8 cellular contexts compared by ENCODE assay signal in the genomic region with DNA sequence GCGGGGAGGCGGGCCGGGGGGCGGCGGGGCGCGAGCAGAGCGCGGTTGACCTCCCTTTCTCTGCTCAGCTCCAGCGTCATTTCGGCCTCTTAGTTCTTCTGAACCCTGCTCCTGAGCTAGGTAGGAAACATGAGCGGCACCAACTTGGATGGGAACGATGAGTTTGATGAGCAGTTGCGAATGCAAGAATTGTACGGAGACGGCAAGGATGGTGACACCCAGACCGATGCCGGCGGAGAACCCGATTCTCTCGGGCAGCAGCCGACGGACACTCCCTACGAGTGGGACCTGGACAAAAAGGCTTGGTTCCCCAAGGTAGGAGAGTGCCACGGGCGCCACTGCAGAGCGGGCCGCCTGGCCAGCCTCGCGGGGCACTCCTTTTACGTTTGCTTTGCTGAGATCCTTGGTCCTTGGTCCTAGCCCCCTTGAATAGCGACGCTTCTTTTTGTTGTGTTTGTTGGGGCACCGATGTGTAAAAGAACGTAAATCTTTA. TPM values are rescaled to one million over a fixed set of nuclear protein-coding genes. Genes with fewer than 3 reads are reported as not detected.
DNase-seq lines count a peak whose midpoint lies in the region; TF ChIP-seq lines count a peak whose summit lies in the region.

Gene HTATSF1, plus strand, starts transcription at position 37 of the 493 bp plus-strand sequence. Its CDS starts 93 bp downstream, at position 130.

- H3K9me3 ChIP-seq in OCI-LY7 (ENCODE audit: low read length) (no peaks in the 10 kb centered on the region), duodenal mucosa (ENCODE audit: control insufficient read depth in 1 of 2, low read length in 2 of 2) (no peaks in the 10 kb centered on the region)

- peaks cover 18% of the 10 kb centered on the region for H3K4me1 ChIP-seq in OCI-LY7 (ENCODE audit: insufficient read depth, low read length, poor library complexity, severe bottlenecking)
- H3K4me1 ChIP-seq in duodenal mucosa (ENCODE audit: control insufficient read depth in 1 of 2, insufficient read depth in 2 of 2, low read length in 2 of 2): peaks cover 8 to 9% of the 10 kb centered on the region in 2 donors
- no peaks in the 10 kb centered on the region for H3K4me1 ChIP-seq in urinary bladder (ENCODE audit: insufficient read depth)

- CTCF ChIA-PET in OCI-LY7 (lab: Charles Lee; ENCODE audit: unreplicated experiment): no interaction called here

- no peaks in the 10 kb centered on the region for H4K20me1 ChIP-seq in OCI-LY7 (ENCODE audit: insufficient read depth, low read length)

- intact Hi-C loops in OCI-LY7 (cut with micrococcal nuclease; ENCODE audit: unreplicated experiment): loop anchor here (5.0 to 10.0 kb wide), 4 partner anchors 223 to 525 kb away; partner anchors contain the start of genes ARHGEF6 and MMGT1

- peaks cover 8% of the 10 kb centered on the region for H3K4me1 Mint-ChIP-seq in mesothelial cell of epicardium

- peak within 1 kb of the TSS; percentile 90 for H3K27ac ChIP-seq in OCI-LY7 (ENCODE audit: low read depth, low read length, poor library complexity, severe bottlenecking)
- H3K27ac ChIP-seq in duodenal mucosa (ENCODE audit: low read depth, low read length): peak within 1 kb of the TSS; percentile 88
- H3K27ac ChIP-seq in urinary bladder (ENCODE audit: low read depth): peak within 1 kb of the TSS; percentile 98

- H3K27me3 ChIP-seq in H7 (ENCODE audit: control insufficient read depth, insufficient read depth, low read length): no peaks in the 10 kb centered on the region
- no peaks in the 10 kb centered on the region for H3K27me3 ChIP-seq in duodenal mucosa (ENCODE audit: control insufficient read depth in 1 of 2, insufficient read depth in 2 of 2, low read length in 2 of 2)

- peaks cover 4% of the 10 kb centered on the region for H3K36me3 Mint-ChIP-seq in mesothelial cell of epicardium

- TF ChIP-seq CTCF in GM12875 (IDR thresholded peaks at IDR 0.05; ENCODE audit: borderline replicate concordance, insufficient read depth, low read depth, low read length): no peak
- TF ChIP-seq CTCF in OCI-LY7 (conservative IDR thresholded peaks at IDR 0.05; ENCODE audit: low read length): no peak
- TF ChIP-seq CTCF in mesothelial cell of epicardium (IDR thresholded peaks at IDR 0.05; ENCODE audit: unreplicated experiment): no peak

- peaks cover 12% of the 10 kb centered on the region for H3K9me3 Mint-ChIP-seq in mesothelial cell of epicardium

- peak within 1 kb of the TSS; percentile 75 for H3K4me3 ChIP-seq in GM12875 (ENCODE audit: low read depth, low read length)
- H3K4me3 ChIP-seq in H7 (ENCODE audit: insufficient read depth, low read depth, low read length): peak within 1 kb of the TSS; percentile 82
- H3K4me3 ChIP-seq in OCI-LY7 (ENCODE audit: low read depth, low read length, poor library complexity, severe bottlenecking): peak within 1 kb of the TSS; percentile 92
- H3K4me3 ChIP-seq in duodenal mucosa (ENCODE audit: low read depth in 1 of 2, low read length in 2 of 2): peak within 1 kb of the TSS; percentile 88 to 90
- H3K4me3 ChIP-seq in urinary bladder (ENCODE audit: low read depth, low read length): peak within 1 kb of the TSS; percentile 72

- under 1% methylated on average over 35 of the region's 35 CpGs for WGBS in urinary bladder

- peaks cover 33% of the 10 kb centered on the region for H3K79me2 ChIP-seq in OCI-LY7 (ENCODE audit: insufficient read depth, low read depth, low read length)

- no peak for DNase-seq in H7
- no peak for DNase-seq in OCI-LY7 (ENCODE audit: low spot score)
- no peak for DNase-seq in mesothelial cell of epicardium (ENCODE audit: low spot score in 2 of 2, unreplicated experiment in 2 of 2)
- no peak for DNase-seq in islet precursor cell
- DNase-seq in HK-2 (ENCODE audit: unreplicated experiment): no peak

- BruUV-seq in OCI-LY7 (replicated peaks; lab: Mats Ljungman, UMichigan): no TSS peak

- H3K9me2 ChIP-seq in OCI-LY7 (ENCODE audit: insufficient read depth, low read length): no peaks in the 10 kb centered on the region

- POLR2A ChIA-PET in OCI-LY7 (lab: Charles Lee): interaction anchor here (0.6 to 1.6 kb wide), 2 partner anchors 17 to 1705 kb away, joined by 3 read pairs; no protein-coding TSS in a partner anchor

- H3K9ac ChIP-seq in duodenal mucosa (ENCODE audit: low read depth in 1 of 2, low read length in 2 of 2): peak within 1 kb of the TSS; percentile 73 to 80

- peak within 1 kb of the TSS; percentile 92 for H3K4me3 Mint-ChIP-seq in mesothelial cell of epicardium

- peak within 1 kb of the TSS; percentile 94 for H2AFZ ChIP-seq in OCI-LY7 (ENCODE audit: low read length)

- H3K36me3 ChIP-seq in H7 (replicated peaks; ENCODE audit: control insufficient read depth, insufficient read depth, low read length) (peaks cover 1% of the 10 kb centered on the region; the same call in 1 of the 2 replicates), OCI-LY7 (ENCODE audit: insufficient read depth, low read length) (peaks cover 35% of the 10 kb centered on the region), duodenal mucosa (ENCODE audit: control insufficient read depth in 1 of 2, insufficient read depth in 2 of 2, low read length in 2 of 2) (peaks cover 0 to 6% of the 10 kb centered on the region in 2 donors), urinary bladder (ENCODE audit: insufficient read depth) (no peaks in the 10 kb centered on the region)

- H3K27me3 Mint-ChIP-seq in mesothelial cell of epicardium (ENCODE audit: low read depth): peaks cover 3% of the 10 kb centered on the region

- H3K27ac Mint-ChIP-seq in mesothelial cell of epicardium: peak within 1 kb of the TSS; percentile 99

- peak within 1 kb of the TSS; percentile 90 for H3K4me2 ChIP-seq in OCI-LY7 (ENCODE audit: low read length)

RNA-seq across cellular contexts. Expression of gene HTATSF1, which starts in this region (rescaled TPM):
- 61.4 and 72.0 TPM in 2 replicates for total RNA-seq in H7 (2014; rRNA removed; shearing (Covaris generic))
- 58.1 and 68.6 TPM in 2 replicates for total RNA-seq in OCI-LY7 (2014; rRNA removed; shearing (Covaris generic))
- total RNA-seq in OCI-LY7 (2022) (39.0 and 40.6 TPM in 2 replicates), mesothelial cell of epicardium (41.7 to 44.0 TPM (median 43.3 TPM) in 3 replicates), urinary bladder (52.5 TPM)
- polyA plus RNA-seq in urinary bladder: 49.5 TPM
